ENCODE assay signal across 20 cellular contexts in genomic region chr9:133210202-133210532, GRCh38. TPM values are rescaled to one million over a fixed set of nuclear protein-coding genes. Genes with fewer than 3 reads are reported as not detected.
"Had no signal": no experiment of that assay in that cellular context is flagged by ENCODE, and none has a peak within 500 bp of the region (broad histone marks: within the 10 kb centered on the region; RNA-seq: fewer than 3 reads in every experiment).

No MANE protein-coding gene starts in this region.

- ATAC-seq: effector memory CD8-positive, alpha-beta T cell had no signal

- H3K9me3 Mint-ChIP-seq: activated naive CD8-positive, alpha-beta T cell treated with anti-CD3 and anti-CD28 coated beads for 36 hours; effector memory CD8-positive, alpha-beta T cell had no signal

- H3K27me3 ChIP-seq: right atrium auricular region, upper lobe of left lung had no signal

- DNase-seq: activated CD4-positive, alpha-beta T cell treated with anti-CD3 and anti-CD28 coated beads, Interleukin-2, amount 50 U/mL, for 4 hours; activated CD4-positive, CD25-positive, alpha-beta regulatory T cell treated with anti-CD3 and anti-CD28 coated beads, Interleukin-2, amount 50 U/mL, for 72 hours; activated gamma-delta T cell treated with Interleukin-2 at 50 U/mL for 16 hours; activated naive CD8-positive, alpha-beta T cell treated with anti-CD3 and anti-CD28 coated beads for 36 hours; amygdala; dermis blood vessel endothelial cell; effector memory CD8-positive, alpha-beta T cell; foreskin melanocyte; nephron progenitor cell; small intestine; stimulated activated CD4-positive, alpha-beta T cell treated with anti-CD3 and anti-CD28 coated beads, Interleukin-4, amount 100 ng/mL, for 24 hours; stimulated activated naive CD4-positive, alpha-beta T cell treated with Interleukin-2 at 50 U/mL for 16 hours had no signal

- H3K36me3 Mint-ChIP-seq: activated naive CD8-positive, alpha-beta T cell treated with anti-CD3 and anti-CD28 coated beads for 36 hours had no signal

- H3K4me1 ChIP-seq: right atrium auricular region, suprapubic skin, upper lobe of left lung had no signal

- H3K4me1 Mint-ChIP-seq: activated naive CD8-positive, alpha-beta T cell treated with anti-CD3 and anti-CD28 coated beads for 36 hours; nephron progenitor cell had no signal

- H3K27ac Mint-ChIP-seq: activated naive CD8-positive, alpha-beta T cell treated with anti-CD3 and anti-CD28 coated beads for 36 hours; effector memory CD8-positive, alpha-beta T cell; nephron progenitor cell; progenitor cell of endocrine pancreas had no signal

- H3K27ac ChIP-seq: right atrium auricular region, suprapubic skin, upper lobe of left lung had no signal

- H3K36me3 ChIP-seq: right atrium auricular region, suprapubic skin, upper lobe of left lung had no signal

- H3K4me3 ChIP-seq: right atrium auricular region, suprapubic skin, upper lobe of left lung had no signal

- H3K9me3 ChIP-seq: suprapubic skin, upper lobe of left lung had no signal

- H3K4me3 Mint-ChIP-seq: activated naive CD8-positive, alpha-beta T cell treated with anti-CD3 and anti-CD28 coated beads for 36 hours; effector memory CD8-positive, alpha-beta T cell; nephron progenitor cell had no signal

RNA-seq across cellular contexts. Expression of gene OBP2B, which starts 1.1 kb away (rescaled TPM):
- total RNA-seq: activated naive CD8-positive, alpha-beta T cell treated with anti-CD3 and anti-CD28 coated beads for 36 hours; cerebellum; dermis blood vessel endothelial cell; fibroblast of lung; omental fat pad; progenitor cell of endocrine pancreas; right atrium auricular region; T-helper 1 cell treated with Interleukin-12 subunit alpha and Interleukin-12 subunit beta and Interleukin-4 antibody, amounts not matched to agents 30 ng/mL and 1 ng/mL, for 36 hours; upper lobe of left lung had no signal
- polyA plus RNA-seq: fibroblast of lung, small intestine had no signal
